ENCODE assay signal across 11 cellular contexts in genomic region chr9:121700831-121701419, GRCh38. TPM values are rescaled to one million over a fixed set of nuclear protein-coding genes. Genes with fewer than 3 reads are reported as not detected.
DNase-seq lines count a peak whose midpoint lies in the region; ATAC-seq and TF ChIP-seq lines count a peak whose summit lies in the region.
"Had no signal": no experiment of that assay in that cellular context is flagged by ENCODE, and none has a peak within 500 bp of the region (broad histone marks: within the 10 kb centered on the region; RNA-seq: fewer than 3 reads in every experiment).

No MANE protein-coding gene starts in this region.

- peaks cover 14% of the 10 kb centered on the region for H3K36me3 Mint-ChIP-seq in effector memory CD8-positive, alpha-beta T cell (ENCODE audit: insufficient read depth)
- no peaks in the 10 kb centered on the region for H3K36me3 Mint-ChIP-seq in memory B cell

- H3K4me1 ChIP-seq in OCI-LY1 (ENCODE audit: insufficient read depth, low read length, severe bottlenecking) (peaks cover 37% of the 10 kb centered on the region), thyroid gland (peaks cover 14 to 30% of the 10 kb centered on the region in 2 donors)

- no peak for ATAC-seq in effector memory CD8-positive, alpha-beta T cell (replicated peaks)
- ATAC-seq in memory B cell (ENCODE audit: low read depth) = no peak
- no peak for ATAC-seq in GM21717 (IDR thresholded peaks at IDR 0.05; ENCODE audit: unreplicated experiment)
- ATAC-seq: activated CD4-positive, CD25-positive, alpha-beta regulatory T cell treated with anti-CD3 and anti-CD28 coated beads, Interleukin-2, amount 50 U/mL, for 24 hours had no signal

- H3K9me2 ChIP-seq in OCI-LY1 (ENCODE audit: low read depth, low read length) = no peaks in the 10 kb centered on the region

- peaks cover 11 to 17% of the 10 kb centered on the region in 2 donors for H3K27me3 Mint-ChIP-seq in effector memory CD8-positive, alpha-beta T cell
- peaks cover 17% of the 10 kb centered on the region for H3K27me3 Mint-ChIP-seq in memory B cell

- H3K4me3 Mint-ChIP-seq in effector memory CD8-positive, alpha-beta T cell = peak overlapping the region; percentile 38 to 65
- H3K4me3 Mint-ChIP-seq in memory B cell = peak overlapping the region; percentile 59
- H3K4me3 Mint-ChIP-seq: activated naive CD4-positive, alpha-beta T cell treated with anti-CD3 and anti-CD28 coated beads for 36 hours had no signal

- H3K27ac Mint-ChIP-seq in effector memory CD8-positive, alpha-beta T cell = peak overlapping the region in 1 of 2 donors; percentile 55
- H3K27ac Mint-ChIP-seq in memory B cell = no peak overlapping the region
- H3K27ac Mint-ChIP-seq: activated naive CD4-positive, alpha-beta T cell treated with anti-CD3 and anti-CD28 coated beads for 36 hours had no signal

- intact Hi-C loops in thyroid gland (cut with DNase I) = no loop called here

- no peak overlapping the region for H3K27ac ChIP-seq in OCI-LY1 (ENCODE audit: low read depth, low read length, poor library complexity, severe bottlenecking)
- H3K27ac ChIP-seq in thyroid gland = peak overlapping the region in 2 of 3 donors; percentile 56 to 74

- H3K4me2 ChIP-seq in OCI-LY1 (ENCODE audit: low read length) = peak overlapping the region; percentile 78

- H2AFZ ChIP-seq in OCI-LY1 (ENCODE audit: low read length) = no peak overlapping the region

- no peak for DNase-seq in effector memory CD8-positive, alpha-beta T cell
- DNase-seq in memory B cell (ENCODE audit: low spot score in 2 of 2) = no peak
- peak in 1 of 2 donors; percentile 6 for DNase-seq in thyroid gland
- DNase-seq in mesenteric fat pad (ENCODE audit: low spot score) = no peak
- DNase-seq in H7 = no peak
- no peak for DNase-seq in UCSD-AML1 (lab: John Stamatoyannopoulos, UW; ENCODE audit: unreplicated experiment)
- DNase-seq: NK-92 treated with Interleukin-12 subunit alpha and Interleukin-12 subunit beta, amount 100 ng/mL, for 24 hours had no signal

- TF ChIP-seq POLR2A in thyroid gland (IDR thresholded peaks at IDR 0.05) = no peak

- H3F3A ChIP-seq in OCI-LY1 (ENCODE audit: insufficient read depth, low read length) = no peaks in the 10 kb centered on the region

- 70 to 88% methylated on average over 23 to 24 of the region's 26 CpGs for WGBS in thyroid gland, 2 donors

- TF ChIP-seq CTCF in OCI-LY1 (IDR thresholded peaks at IDR 0.05; ENCODE audit: low read length) (no peak), thyroid gland (IDR thresholded peaks at IDR 0.05) (no peak)

- no peaks in the 10 kb centered on the region for H4K20me1 ChIP-seq in OCI-LY1 (ENCODE audit: insufficient read depth, low read length)

- no peaks in the 10 kb centered on the region for H3K9me3 Mint-ChIP-seq in effector memory CD8-positive, alpha-beta T cell
- no peaks in the 10 kb centered on the region for H3K9me3 Mint-ChIP-seq in memory B cell
- H3K9me3 Mint-ChIP-seq: activated naive CD4-positive, alpha-beta T cell treated with anti-CD3 and anti-CD28 coated beads for 36 hours had no signal

- no peaks in the 10 kb centered on the region for H3K79me2 ChIP-seq in OCI-LY1 (ENCODE audit: insufficient read depth, low read length)

- H3K4me3 ChIP-seq in OCI-LY1 (ENCODE audit: low read depth, low read length, poor library complexity, severe bottlenecking) = peak overlapping the region; percentile 67
- no peak overlapping the region for H3K4me3 ChIP-seq in thyroid gland (replicated peaks in 1 of 3)
- H3K4me3 ChIP-seq in H7 (ENCODE audit: insufficient read depth, low read depth, low read length) = no peak overlapping the region

- peaks cover 21 to 24% of the 10 kb centered on the region in 2 donors for H3K4me1 Mint-ChIP-seq in effector memory CD8-positive, alpha-beta T cell (ENCODE audit: low read depth in 2 of 2)
- peaks cover 18% of the 10 kb centered on the region for H3K4me1 Mint-ChIP-seq in memory B cell

- H3K9ac ChIP-seq in OCI-LY1 (ENCODE audit: low read length) = no peak overlapping the region; the same call in 1 of the 2 replicates

- H3K36me3 ChIP-seq in OCI-LY1 (ENCODE audit: insufficient read depth, low read length) = no peaks in the 10 kb centered on the region
- H3K36me3 ChIP-seq in thyroid gland = no peaks in the 10 kb centered on the region
- H3K36me3 ChIP-seq in H7 (replicated peaks; ENCODE audit: control insufficient read depth, insufficient read depth, low read length) = no peaks in the 10 kb centered on the region

- H3K9me3 ChIP-seq in OCI-LY1 (ENCODE audit: low read length) (no peaks in the 10 kb centered on the region), thyroid gland (no peaks in the 10 kb centered on the region)

- H3K27me3 ChIP-seq in OCI-LY1 (ENCODE audit: insufficient read depth, low read length) (no peaks in the 10 kb centered on the region), thyroid gland (no peaks in the 10 kb centered on the region), H7 (ENCODE audit: control insufficient read depth, insufficient read depth, low read length) (peaks cover 7% of the 10 kb centered on the region)

RNA-seq across cellular contexts. Expression of gene DAB2IP, which starts 49.5 kb away (rescaled TPM):
- total RNA-seq in thyroid gland = 10 to 100 TPM; 26.0 to 48.5 (median 38.2) TPM
- total RNA-seq in mesenteric fat pad = 86.1 TPM
- total RNA-seq in H7 (2014; rRNA removed; shearing (Covaris generic)) = 24.1 and 34.6 TPM in 2 replicates
